29 cellular contexts compared by ENCODE assay signal in genomic region chr21:36765229-36765628, GRCh38.
"Had no signal": no experiment of that assay in that cellular context is flagged by ENCODE, and none has a peak within 500 bp of the region (broad histone marks: within the 10 kb centered on the region; RNA-seq: fewer than 3 reads in every experiment).

No MANE protein-coding gene starts in this region.

- H3K27ac Mint-ChIP-seq: activated CD8-positive, alpha-beta T cell treated with anti-CD3 and anti-CD28 coated beads for 36 hours; activated naive CD8-positive, alpha-beta T cell; naive thymus-derived CD4-positive, alpha-beta T cell; stimulated activated effector memory CD8-positive, alpha-beta T cell treated with anti-CD3 and anti-CD28 coated beads, Interleukin-12 subunit alpha, Interleukin-12 subunit beta, amount 100 ng/mL, for 72 hours; stimulated activated naive CD8-positive, alpha-beta T cell treated with anti-CD3 and anti-CD28 coated beads, Interleukin-15, Interleukin-2, amounts not matched to agents 100 ng/mL and 50 ng/mL, for 24 hours had no signal

- H3K4me1 Mint-ChIP-seq: stimulated activated effector memory CD8-positive, alpha-beta T cell treated with anti-CD3 and anti-CD28 coated beads, Interleukin-12 subunit alpha, Interleukin-12 subunit beta, amount 100 ng/mL, for 72 hours had no signal

- DNase-seq: activated CD4-positive, alpha-beta T cell treated with anti-CD3 and anti-CD28 coated beads, Interleukin-2, amount 50 U/mL, for 1 hour; activated CD4-positive, CD25-positive, alpha-beta regulatory T cell treated with anti-CD3 and anti-CD28 coated beads, Interleukin-2, amount 50 U/mL, for 72 hours; activated CD8-positive, alpha-beta T cell treated with anti-CD3 and anti-CD28 coated beads for 36 hours; activated naive CD4-positive, alpha-beta T cell treated with Interleukin-2 at 50 U/mL for 16 hours; activated T-cell treated with anti-CD3 and anti-CD28 coated beads, Interleukin-2, amount 50 U/mL, for 48 hours; brain microvascular endothelial cell; cortex of kidney; effector memory CD8-positive, alpha-beta T cell; glutamatergic neuron; kidney; left colon; midbrain; naive thymus-derived CD4-positive, alpha-beta T cell; pancreas; retina; stimulated activated CD4-positive, alpha-beta T cell treated with anti-CD3 and anti-CD28 coated beads, Interleukin-12 subunit alpha, Interleukin-12 subunit beta, amount 100 ng/mL, for 4 hours; stimulated activated CD4-positive, alpha-beta T cell treated with anti-CD3 and anti-CD28 coated beads, Interleukin-4, amount 100 ng/mL, for 1 hour; T-helper 2 cell; trophoblast cell had no signal

- H3K9me3 ChIP-seq: ascending aorta, pancreas, prostate gland, thoracic aorta had no signal

- H3K4me3 Mint-ChIP-seq: activated CD8-positive, alpha-beta T cell treated with anti-CD3 and anti-CD28 coated beads for 36 hours; activated naive CD8-positive, alpha-beta T cell; effector memory CD8-positive, alpha-beta T cell; naive thymus-derived CD4-positive, alpha-beta T cell; stimulated activated effector memory CD8-positive, alpha-beta T cell treated with anti-CD3 and anti-CD28 coated beads, Interleukin-12 subunit alpha, Interleukin-12 subunit beta, amount 100 ng/mL, for 72 hours; stimulated activated naive CD8-positive, alpha-beta T cell treated with anti-CD3 and anti-CD28 coated beads, Interleukin-15, Interleukin-2, amounts not matched to agents 100 ng/mL and 50 ng/mL, for 24 hours had no signal

- FAIRE-seq: frontal cortex, kidney, pancreas, urothelium cell line had no signal

- H3K36me3 Mint-ChIP-seq: stimulated activated effector memory CD8-positive, alpha-beta T cell treated with anti-CD3 and anti-CD28 coated beads, Interleukin-12 subunit alpha, Interleukin-12 subunit beta, amount 100 ng/mL, for 72 hours had no signal

- ATAC-seq: activated CD8-positive, alpha-beta T cell treated with anti-CD3 and anti-CD28 coated beads for 36 hours; effector memory CD8-positive, alpha-beta T cell; left colon; naive thymus-derived CD4-positive, alpha-beta T cell; pancreas; sciatic nerve; stimulated activated effector memory CD8-positive, alpha-beta T cell treated with anti-CD3 and anti-CD28 coated beads, Interleukin-12 subunit alpha, Interleukin-12 subunit beta, amount 100 ng/mL, for 72 hours had no signal

- H3K27me3 ChIP-seq: ascending aorta, brain microvascular endothelial cell, pancreas had no signal

- H3K27me3 Mint-ChIP-seq: activated CD8-positive, alpha-beta T cell treated with anti-CD3 and anti-CD28 coated beads for 36 hours; activated naive CD8-positive, alpha-beta T cell; effector memory CD8-positive, alpha-beta T cell; naive thymus-derived CD4-positive, alpha-beta T cell; stimulated activated naive CD8-positive, alpha-beta T cell treated with anti-CD3 and anti-CD28 coated beads, Interleukin-15, Interleukin-2, amounts not matched to agents 100 ng/mL and 50 ng/mL, for 24 hours had no signal

- H3K36me3 ChIP-seq: brain microvascular endothelial cell, pancreas, prostate gland had no signal

- H3K9me3 Mint-ChIP-seq: activated CD8-positive, alpha-beta T cell treated with anti-CD3 and anti-CD28 coated beads for 36 hours; effector memory CD8-positive, alpha-beta T cell; naive thymus-derived CD4-positive, alpha-beta T cell; stimulated activated effector memory CD8-positive, alpha-beta T cell treated with anti-CD3 and anti-CD28 coated beads, Interleukin-12 subunit alpha, Interleukin-12 subunit beta, amount 100 ng/mL, for 72 hours; stimulated activated naive CD8-positive, alpha-beta T cell treated with anti-CD3 and anti-CD28 coated beads, Interleukin-15, Interleukin-2, amounts not matched to agents 100 ng/mL and 50 ng/mL, for 24 hours had no signal

- H3K27ac ChIP-seq: ascending aorta, brain microvascular endothelial cell, pancreas, prostate gland, skin epidermis, thoracic aorta had no signal

- H3K4me3 ChIP-seq: ascending aorta, pancreas, prostate gland, skin epidermis, thoracic aorta had no signal
